Comparison of ENCODE assay signal across 16 cellular contexts in genomic region chr13:24074687-24075086, GRCh38.
DNase-seq lines count a peak whose midpoint lies in the region; ATAC-seq, FAIRE-seq and TF ChIP-seq lines count a peak whose summit lies in the region.
"Had no signal": no experiment of that assay in that cellular context is flagged by ENCODE, and none has a peak within 500 bp of the region (broad histone marks: within the 10 kb centered on the region; RNA-seq: fewer than 3 reads in every experiment).

No MANE protein-coding gene starts in this region.

- H3K27ac Mint-ChIP-seq in naive thymus-derived CD4-positive, alpha-beta T cell, result no peak overlapping the region
- H3K27ac Mint-ChIP-seq: activated CD4-positive, alpha-beta T cell treated with anti-CD3 and anti-CD28 coated beads, Interleukin-2, amount 10 ng/mL, durations not matched to agents 24 days and 14 days; stimulated activated memory B cell treated with anti-CD40 and anti-IgM and Interleukin-4, amounts not matched to agents 10 μg/mL and 1 μg/mL and 100 μg/mL, for 72 hours had no signal

- no peaks in the 10 kb centered on the region for H3K79me1 ChIP-seq in H1 (ENCODE audit: low read depth, low read length)

- peak; percentile 47 for ATAC-seq in naive thymus-derived CD4-positive, alpha-beta T cell
- ATAC-seq in HG02870 (IDR thresholded peaks at IDR 0.05; ENCODE audit: unreplicated experiment) (no peak), HG03159 (IDR thresholded peaks at IDR 0.05; ENCODE audit: unreplicated experiment) (no peak)
- ATAC-seq: stimulated activated memory B cell treated with anti-CD40 and anti-IgM and Interleukin-4, amounts not matched to agents 10 μg/mL and 1 μg/mL and 100 μg/mL, for 72 hours had no signal

- no peak overlapping the region for H2BK15ac ChIP-seq in H1 (ENCODE audit: low read length)

- H3K18ac ChIP-seq in H1 (ENCODE audit: extremely low read depth, low read length), result no peak overlapping the region

- WGBS in H1 (ENCODE audit: extremely low coverage in 1 of 2, insufficient coverage in 1 of 2, insufficient read length in 1 of 2, insufficient replicate concordance in 2 of 2, low coverage in 1 of 2, low lambda C conversion rate in 2 of 2, missing lambda C conversion rate in 1 of 2), 2 experiments, result 81% methylated on average over 2 of the region's 2 CpGs; no CpG with 5 or more reads in 1 of the 2 experiments

- no peak overlapping the region for H3K4me3 Mint-ChIP-seq in naive thymus-derived CD4-positive, alpha-beta T cell
- H3K4me3 Mint-ChIP-seq: activated CD4-positive, alpha-beta T cell treated with anti-CD3 and anti-CD28 coated beads, Interleukin-2, amount 10 ng/mL, durations not matched to agents 24 days and 14 days; stimulated activated memory B cell treated with anti-CD40 and anti-IgM and Interleukin-4, amounts not matched to agents 10 μg/mL and 1 μg/mL and 100 μg/mL, for 72 hours had no signal

- H3K4me2 ChIP-seq in H1 (ENCODE audit: insufficient read depth in 1 of 2, low read depth in 2 of 2, low read length in 2 of 2), result no peak overlapping the region

- H3K4me3 ChIP-seq in H1 (ENCODE audit: extremely low read depth in 1 of 4, insufficient read depth in 2 of 4, low read depth in 3 of 4, low read length in 4 of 4), result no peak overlapping the region
- H3K4me3 ChIP-seq in naive thymus-derived CD4-positive, alpha-beta T cell (ENCODE audit: low read length), result no peak overlapping the region

- H3K27me3 Mint-ChIP-seq in naive thymus-derived CD4-positive, alpha-beta T cell, result peaks cover 0 to 14% (median 12%) of the 10 kb centered on the region in 5 donors
- H3K27me3 Mint-ChIP-seq: progenitor cell of endocrine pancreas had no signal

- intact Hi-C loops in naive thymus-derived CD4-positive, alpha-beta T cell (cut with micrococcal nuclease), result no loop called here

- no peak overlapping the region for H4K5ac ChIP-seq in H1 (ENCODE audit: insufficient read length, low read depth, low read length)

- DNase-seq in DMS53 treated with DMSO at 0.1 percent for 48 hours (lab: John Stamatoyannopoulos, UW; ENCODE audit: unreplicated experiment) (peak; percentile 16), NOMO-1 treated with DMSO at 0.1 percent for 48 hours (lab: John Stamatoyannopoulos, UW; ENCODE audit: unreplicated experiment) (peak; percentile 62), H1 (ENCODE audit: low read depth in 1 of 2, low spot score in 2 of 2) (no peak), HEK293T (ENCODE audit: extremely low spot score) (no peak), NCI-H1694 (lab: John Stamatoyannopoulos, UW) (no peak)
- DNase-seq in naive thymus-derived CD4-positive, alpha-beta T cell, result no peak
- DNase-seq: activated CD4-positive, alpha-beta T cell treated with anti-CD3 and anti-CD28 coated beads, Interleukin-2, amount 10 ng/mL, durations not matched to agents 24 days and 14 days; NCI-H1436 treated with DMSO at 0.1 percent for 48 hours; NCI-H774; stimulated activated CD4-positive, alpha-beta T cell treated with anti-CD3 and anti-CD28 coated beads, Interleukin-2, amount 100 ng/mL, for 48 hours; SW 1271 had no signal

- H3K79me2 ChIP-seq in H1 (ENCODE audit: control insufficient read depth in 1 of 2, insufficient read depth in 2 of 2, low read length in 2 of 2), result no peaks in the 10 kb centered on the region

- H3K23ac ChIP-seq in H1 (ENCODE audit: insufficient read length), result no peak overlapping the region

- no peak for TF ChIP-seq EP300 in H1 (IDR thresholded peaks at IDR 0.05; ENCODE audit: borderline replicate concordance in 1 of 2, low read depth in 2 of 2, low read length in 2 of 2)

- no peaks in the 10 kb centered on the region for H3K9me3 Mint-ChIP-seq in naive thymus-derived CD4-positive, alpha-beta T cell
- H3K9me3 Mint-ChIP-seq: activated CD4-positive, alpha-beta T cell treated with anti-CD3 and anti-CD28 coated beads, Interleukin-2, amount 10 ng/mL, durations not matched to agents 24 days and 14 days; stimulated activated memory B cell treated with anti-CD40 and anti-IgM and Interleukin-4, amounts not matched to agents 10 μg/mL and 1 μg/mL and 100 μg/mL, for 72 hours had no signal

- no peak overlapping the region for H3K14ac ChIP-seq in H1 (ENCODE audit: insufficient read length)

- no peak overlapping the region for H3K27ac ChIP-seq in H1 (ENCODE audit: low read depth, low read length)
- no peak overlapping the region for H3K27ac ChIP-seq in naive thymus-derived CD4-positive, alpha-beta T cell (ENCODE audit: low read depth, low read length)

- H3K56ac ChIP-seq in H1 (replicated peaks; ENCODE audit: insufficient read length, low read depth, low read length), result no peak overlapping the region

- H2BK12ac ChIP-seq in H1 (ENCODE audit: low read depth, low read length), result no peak overlapping the region

- no peak overlapping the region for H2BK120ac ChIP-seq in H1 (replicated peaks; ENCODE audit: low read depth, low read length)

- H4K91ac ChIP-seq in H1 (replicated peaks; ENCODE audit: insufficient read length, low read length), result no peak overlapping the region

- no peak overlapping the region for H3K4ac ChIP-seq in H1 (replicated peaks; ENCODE audit: insufficient read length, low read depth, low read length)

- no peaks in the 10 kb centered on the region for H4K20me1 ChIP-seq in H1 (replicated peaks in 1 of 2; ENCODE audit: control insufficient read depth in 1 of 2, insufficient read depth in 2 of 2, low read length in 2 of 2)

- no peak overlapping the region for H2AFZ ChIP-seq in H1 (ENCODE audit: low read length)

- FAIRE-seq in H1 (lab: Jason Lieb, UNC), result no peak
- FAIRE-seq: endometrium had no signal

- H3K9me3 ChIP-seq in H1 (ENCODE audit: insufficient read depth in 2 of 2, low read depth in 1 of 2, low read length in 1 of 2), result no peaks in the 10 kb centered on the region
- H3K9me3 ChIP-seq in naive thymus-derived CD4-positive, alpha-beta T cell (ENCODE audit: control insufficient read depth in 2 of 3, low read length in 3 of 3), result no peaks in the 10 kb centered on the region

- H3K4me1 Mint-ChIP-seq in naive thymus-derived CD4-positive, alpha-beta T cell, result peaks cover 0 to 10% (median 3%) of the 10 kb centered on the region in 7 donors
- H3K4me1 Mint-ChIP-seq: stimulated activated memory B cell treated with anti-CD40 and anti-IgM and Interleukin-4, amounts not matched to agents 10 μg/mL and 1 μg/mL and 100 μg/mL, for 72 hours had no signal

- peak overlapping the region; percentile 4; the same call in 1 of the 2 replicates for H2BK5ac ChIP-seq in H1 (ENCODE audit: low read depth, low read length)

- TF ChIP-seq POLR2A in H1 (IDR thresholded peaks at IDR 0.05; ENCODE audit: control extremely low read depth in 1 of 2, low read depth in 2 of 2, low read length in 2 of 2), result no peak

- no peak for TF ChIP-seq RAD21 in H1 (IDR thresholded peaks at IDR 0.05 in 1 of 2, conservative IDR thresholded peaks at IDR 0.05 in 1 of 2; ENCODE audit: low read depth in 2 of 2, low read length in 2 of 2)

- no peak overlapping the region for H2AK5ac ChIP-seq in H1 (ENCODE audit: low read depth, low read length)

- CTCF ChIA-PET in H1 (lab: Charles Lee; ENCODE audit: partially characterized antibody), result interaction anchor here (1.0 kb wide), 1 partner anchor 21 kb away, joined by 3 read pairs; no protein-coding TSS in a partner anchor
- CTCF ChIA-PET in naive thymus-derived CD4-positive, alpha-beta T cell (lab: Charles Lee), result no interaction called here
- CTCF ChIA-PET in HEK293T (lab: Yijun Ruan, JAX), result no interaction called here

- POLR2A ChIA-PET in H1 (lab: Charles Lee; ENCODE audit: partially characterized antibody), result no interaction called here
- POLR2A ChIA-PET in naive thymus-derived CD4-positive, alpha-beta T cell (lab: Charles Lee), result no interaction called here
- POLR2A ChIA-PET in HEK293T (lab: Yijun Ruan, JAX), result no interaction called here

- no peaks in the 10 kb centered on the region for H3K36me3 Mint-ChIP-seq in naive thymus-derived CD4-positive, alpha-beta T cell
- H3K36me3 Mint-ChIP-seq: stimulated activated memory B cell treated with anti-CD40 and anti-IgM and Interleukin-4, amounts not matched to agents 10 μg/mL and 1 μg/mL and 100 μg/mL, for 72 hours had no signal

- 0 out of 2 replicates have a peak overlapping the region, but pooled peaks have one; percentile 1 for H2BK20ac ChIP-seq in H1 (ENCODE audit: low read length)

- no peaks in the 10 kb centered on the region for H3K27me3 ChIP-seq in H1 (replicated peaks in 1 of 4; ENCODE audit: control insufficient read depth in 3 of 4, extremely low read depth in 1 of 4, insufficient read depth in 3 of 4, low read length in 3 of 4)
- no peaks in the 10 kb centered on the region for H3K27me3 ChIP-seq in naive thymus-derived CD4-positive, alpha-beta T cell (ENCODE audit: control insufficient read depth in 2 of 2, insufficient read depth in 2 of 2, low read length in 2 of 2)

- H3K4me1 ChIP-seq in H1 (replicated peaks in 1 of 4; ENCODE audit: control insufficient read depth in 3 of 4, insufficient read depth in 4 of 4, low read length in 3 of 4), result peaks cover 0 to 7% (median 5%) of the 10 kb centered on the region in 4 experiments; a peak in 4 of 7 replicates
- H3K4me1 ChIP-seq in naive thymus-derived CD4-positive, alpha-beta T cell (ENCODE audit: control insufficient read depth in 2 of 2, insufficient read depth in 2 of 2, low read length in 2 of 2), result no peaks in the 10 kb centered on the region

- H3K23me2 ChIP-seq in H1 (ENCODE audit: low read depth, low read length), result no peaks in the 10 kb centered on the region

- no peak overlapping the region for H4K8ac ChIP-seq in H1 (ENCODE audit: extremely low read depth, insufficient read depth, low read length)

- TF ChIP-seq CTCF in H1 (IDR thresholded peaks at IDR 0.05; ENCODE audit: control extremely low read depth in 1 of 3, insufficient read depth in 1 of 3, low read depth in 1 of 3, low read length in 3 of 3), result no peak

- no peak overlapping the region for H3K9ac ChIP-seq in H1 (replicated peaks in 1 of 4; ENCODE audit: extremely low read depth in 1 of 4, low read depth in 3 of 4, low read length in 3 of 4)

- no peaks in the 10 kb centered on the region for H3K36me3 ChIP-seq in H1 (ENCODE audit: control insufficient read depth in 2 of 4, insufficient read depth in 4 of 4, low read length in 3 of 4)
- H3K36me3 ChIP-seq in naive thymus-derived CD4-positive, alpha-beta T cell (ENCODE audit: control insufficient read depth in 2 of 3, insufficient read depth in 3 of 3, low read length in 3 of 3), result no peaks in the 10 kb centered on the region

TF ChIP-seq in H1, 55 proteins besides CTCF, POLR2A, EP300 and RAD21 (continues in another document):
- TF ChIP-seq TAF1 (IDR thresholded peaks at IDR 0.05; ENCODE audit: low read depth, low read length), result no peak
- TF ChIP-seq SP4 (IDR thresholded peaks at IDR 0.05; ENCODE audit: low read length), result no peak

TF ChIP-seq in HEK293T, 16 proteins besides CTCF, POLR2A, EP300 and RAD21 (continues in another document):
- TF ChIP-seq NFRKB (IDR thresholded peaks at IDR 0.05), result no peak
- no peak for TF ChIP-seq PKNOX1 (IDR thresholded peaks at IDR 0.05)

Comparison
In these comparisons a context has a peak if more than half of its experiments do, and no peak if none do; other contexts are left out.
1. DNase-seq: peak in DMS53 treated with DMSO at 0.1 percent for 48 hours (single experiment) and NOMO-1 treated with DMSO at 0.1 percent for 48 hours (single experiment); none in H1 (0 of 2), naive thymus-derived CD4-positive, alpha-beta T cell (0 of 9), HEK293T (single experiment) and NCI-H1694 (single experiment).